ENCODE assay signal across 11 cellular contexts in the genomic region with DNA sequence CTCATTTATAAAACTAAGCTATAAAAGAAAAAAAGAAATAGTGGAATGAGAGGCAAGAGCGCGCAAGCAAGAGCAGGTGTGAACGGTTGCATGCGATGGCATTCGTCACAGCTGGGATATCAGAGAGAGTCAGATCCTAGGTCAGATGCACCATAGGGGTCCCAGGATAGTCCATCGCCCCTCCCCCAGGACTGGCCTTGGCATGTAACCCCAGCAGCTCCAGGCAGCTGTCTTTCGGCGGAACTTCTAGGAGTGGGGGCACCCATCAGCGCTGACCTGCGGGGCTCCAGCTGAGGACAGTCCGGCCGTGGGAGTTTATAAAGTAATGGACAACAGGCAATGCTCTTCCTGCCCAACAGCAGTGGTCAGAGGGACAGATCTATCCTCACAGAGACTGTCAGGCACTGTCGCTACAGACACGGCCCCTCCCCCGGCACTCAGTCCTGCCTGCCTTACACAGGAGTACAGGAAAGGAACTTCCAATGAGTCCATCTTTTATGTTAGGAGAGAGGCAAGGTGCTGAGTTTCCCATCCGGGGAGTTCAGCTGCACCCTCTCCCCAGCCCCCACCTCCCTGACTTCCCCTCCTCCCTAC. TPM values are rescaled to one million over a fixed set of nuclear protein-coding genes. Genes with fewer than 3 reads are reported as not detected.
DNase-seq lines count a peak whose midpoint lies in the region; ATAC-seq and TF ChIP-seq lines count a peak whose summit lies in the region.
"Had no signal": no experiment of that assay in that cellular context is flagged by ENCODE, and none has a peak within 500 bp of the region (broad histone marks: within the 10 kb centered on the region; RNA-seq: fewer than 3 reads in every experiment).

No MANE protein-coding gene starts in this region.

- no peak overlapping the region for H3K27ac Mint-ChIP-seq in activated naive CD8-positive, alpha-beta T cell treated with anti-CD3 and anti-CD28 coated beads for 36 hours

- CTCF ChIA-PET in RWPE1 (lab: Yijun Ruan, JAX): no interaction called here

- no peak overlapping the region for H3K14ac ChIP-seq in mesenchymal stem cell (ENCODE audit: low read length in 2 of 2)

- no peak overlapping the region for H3K4ac ChIP-seq in mesenchymal stem cell (ENCODE audit: low read depth in 1 of 2, low read length in 2 of 2)

- no peak overlapping the region for H3K27ac ChIP-seq in mesenchymal stem cell (ENCODE audit: low read length, poor library complexity, severe bottlenecking)
- H3K27ac ChIP-seq in RWPE1: no peak overlapping the region

- H3K79me1 ChIP-seq in mesenchymal stem cell (replicated peaks; ENCODE audit: low read length, poor library complexity, severe bottlenecking): no peaks in the 10 kb centered on the region

- no peak overlapping the region for H4K91ac ChIP-seq in mesenchymal stem cell (ENCODE audit: low read length)

- peaks cover 14% of the 10 kb centered on the region for H3K27me3 Mint-ChIP-seq in activated naive CD8-positive, alpha-beta T cell treated with anti-CD3 and anti-CD28 coated beads for 36 hours

- POLR2A ChIA-PET in RWPE1 (lab: Yijun Ruan, JAX; ENCODE audit: low non-redundant PET): no interaction called here

- TF ChIP-seq CTCF in RWPE1 (conservative IDR thresholded peaks at IDR 0.05; ENCODE audit: low read depth): no peak

- H2BK5ac ChIP-seq in mesenchymal stem cell (ENCODE audit: low read depth, low read length, poor library complexity, severe bottlenecking): no peak overlapping the region

- no peak overlapping the region for H2BK120ac ChIP-seq in mesenchymal stem cell (ENCODE audit: low read depth, low read length)

- peaks cover 2% of the 10 kb centered on the region for H3K9me3 ChIP-seq in mesenchymal stem cell (ENCODE audit: control insufficient read depth, low read length)

- intact Hi-C loops in left ventricle myocardium superior (cut with micrococcal nuclease): no loop called here
- intact Hi-C loops in Right ventricle myocardium superior (cut with DNase I): no loop called here

- peaks cover 6% of the 10 kb centered on the region for H3K9me3 Mint-ChIP-seq in activated naive CD8-positive, alpha-beta T cell treated with anti-CD3 and anti-CD28 coated beads for 36 hours

- no peak overlapping the region for H3K18ac ChIP-seq in mesenchymal stem cell (ENCODE audit: low read depth in 1 of 2, low read length in 2 of 2)

- no peak overlapping the region for H2AFZ ChIP-seq in mesenchymal stem cell (ENCODE audit: low read depth, low read length)

- peak; percentile 20 for ATAC-seq in left ventricle myocardium superior
- ATAC-seq in Right ventricle myocardium superior (ENCODE audit: poor library complexity): no peak
- ATAC-seq in GM18858 (IDR thresholded peaks at IDR 0.05; ENCODE audit: unreplicated experiment): no peak
- no peak for ATAC-seq in GM18873 (IDR thresholded peaks at IDR 0.05; ENCODE audit: low FRiP score, unreplicated experiment)

- peak overlapping the region in 1 of 2 experiments; percentile 2 for H3K23ac ChIP-seq in mesenchymal stem cell (ENCODE audit: low read length in 2 of 2)

- H2BK15ac ChIP-seq in mesenchymal stem cell (ENCODE audit: low read depth, poor library complexity, severe bottlenecking): no peak overlapping the region

- H2AK5ac ChIP-seq in mesenchymal stem cell (ENCODE audit: low read length, severe bottlenecking): no peak overlapping the region

- DNase-seq in left ventricle myocardium superior (no peak), Right ventricle myocardium superior (no peak), mesenchymal stem cell (no peak), RWPE1 (ENCODE audit: low spot score) (no peak)
- no peak for DNase-seq in activated naive CD8-positive, alpha-beta T cell treated with anti-CD3 and anti-CD28 coated beads for 36 hours
- DNase-seq in activated effector memory CD4-positive, alpha-beta T cell treated with anti-CD3 and anti-CD28 coated beads, Interleukin-2, amount 50 U/mL, for 16 hours: no peak
- DNase-seq: HCEC 1CT, NCI-H1048 had no signal

- peak overlapping the region; percentile 87 for H3K4me2 ChIP-seq in mesenchymal stem cell (ENCODE audit: low read length, poor library complexity, severe bottlenecking)

- H4K8ac ChIP-seq in mesenchymal stem cell (ENCODE audit: low read length): no peak overlapping the region

- no peak overlapping the region for H3K4me3 ChIP-seq in mesenchymal stem cell (ENCODE audit: insufficient read depth in 1 of 2, low read depth in 1 of 2, low read length in 2 of 2)

- H3K4me1 Mint-ChIP-seq in activated naive CD8-positive, alpha-beta T cell treated with anti-CD3 and anti-CD28 coated beads for 36 hours: peaks cover 47% of the 10 kb centered on the region

- WGBS in mesenchymal stem cell: 45% methylated on average over 13 of the region's 16 CpGs

- no peak overlapping the region for H3K9ac ChIP-seq in mesenchymal stem cell (ENCODE audit: low read length)

- H3K36me3 Mint-ChIP-seq in activated naive CD8-positive, alpha-beta T cell treated with anti-CD3 and anti-CD28 coated beads for 36 hours: no peaks in the 10 kb centered on the region

- no peaks in the 10 kb centered on the region for H3K36me3 ChIP-seq in mesenchymal stem cell (ENCODE audit: control insufficient read depth in 1 of 2, insufficient read depth in 2 of 2, low read depth in 1 of 2, low read length in 2 of 2)

- H2BK12ac ChIP-seq in mesenchymal stem cell (ENCODE audit: low read length in 2 of 2): no peak overlapping the region

- H3K4me1 ChIP-seq in mesenchymal stem cell (ENCODE audit: control insufficient read depth, insufficient read depth, low read depth, low read length): peaks cover 21% of the 10 kb centered on the region

- H3K4me3 Mint-ChIP-seq in activated naive CD8-positive, alpha-beta T cell treated with anti-CD3 and anti-CD28 coated beads for 36 hours: peak overlapping the region; percentile 86

- peaks cover 44 to 90% of the 10 kb centered on the region in 2 experiments for H3K27me3 ChIP-seq in mesenchymal stem cell (ENCODE audit: control insufficient read depth in 1 of 2, insufficient read depth in 1 of 2, low read length in 2 of 2)

RNA-seq across cellular contexts. Expression of a gene that starts 1.4 kb away (rescaled TPM):
- total RNA-seq in left ventricle myocardium superior: not detected
- not detected for total RNA-seq in Right ventricle myocardium superior
- total RNA-seq in activated naive CD8-positive, alpha-beta T cell treated with anti-CD3 and anti-CD28 coated beads for 36 hours: under 1 TPM; 0.30 to 0.33 TPM
- under 0.01 TPM for polyA plus RNA-seq in mesenchymal stem cell (2013, experiment 1 of 2)
- not detected for polyA plus RNA-seq in mesenchymal stem cell (2013, experiment 2 of 2)
- total RNA-seq: bronchial epithelial cell had no signal
